ENCODE assay signal across 9 cellular contexts in genomic region chr20:49505518-49505917, GRCh38. TPM values are rescaled to one million over a fixed set of nuclear protein-coding genes. Genes with fewer than 3 reads are reported as not detected.
DNase-seq lines count a peak whose midpoint lies in the region; ATAC-seq and TF ChIP-seq lines count a peak whose summit lies in the region.
"Had no signal": no experiment of that assay in that cellular context is flagged by ENCODE, and none has a peak within 500 bp of the region (broad histone marks: within the 10 kb centered on the region; RNA-seq: fewer than 3 reads in every experiment).

No MANE protein-coding gene starts in this region.

- DNase-seq in NCI-H146 (lab: John Stamatoyannopoulos, UW), result peak; percentile 54
- no peak for DNase-seq in NCI-H146 treated with DMSO at 0.1 percent for 48 hours (lab: John Stamatoyannopoulos, UW; ENCODE audit: unreplicated experiment)
- peak; percentile 62 for DNase-seq in NCI-H524 treated with DMSO at 0.1 percent for 48 hours (lab: John Stamatoyannopoulos, UW)
- DNase-seq in fibroblast of pulmonary artery (ENCODE audit: low read depth), result peak; percentile 64
- no peak for DNase-seq in sciatic nerve (ENCODE audit: low spot score)
- DNase-seq in NOMO-1 treated with dmso at 0.1 percent for 144 hours (lab: John Stamatoyannopoulos, UW; ENCODE audit: unreplicated experiment), result no peak

- TF ChIP-seq CTCF in fibroblast of pulmonary artery (IDR thresholded peaks at IDR 0.05; ENCODE audit: low read length, missing control alignments), result no peak

- intact Hi-C loops in sciatic nerve (cut with DNase I), result no loop called here

- H3K4me3 ChIP-seq in fibroblast of pulmonary artery (replicated peaks; ENCODE audit: low read depth, low read length), result no peak overlapping the region
- H3K4me3 ChIP-seq: A549 had no signal

- peak; percentile 10 for ATAC-seq in sciatic nerve
- ATAC-seq in GM18861 (IDR thresholded peaks at IDR 0.05; ENCODE audit: unreplicated experiment), result no peak
- no peak for ATAC-seq in HG03521 (IDR thresholded peaks at IDR 0.05; ENCODE audit: unreplicated experiment)

RNA-seq across cellular contexts. Expression of gene KCNB1, which starts 23.1 kb away (rescaled TPM):
- total RNA-seq in sciatic nerve, result 4.9 TPM

Comparison
In these comparisons a context has a peak if more than half of its experiments do, and no peak if none do; other contexts are left out.
1. DNase-seq: peak in NCI-H146 (single experiment), NCI-H524 treated with DMSO at 0.1 percent for 48 hours (single experiment) and fibroblast of pulmonary artery (single experiment); none in NCI-H146 treated with DMSO at 0.1 percent for 48 hours (single experiment), sciatic nerve (single experiment) and NOMO-1 treated with dmso at 0.1 percent for 144 hours (single experiment).